Comparison of ENCODE assay signal across 12 cellular contexts in genomic region chr14:89507521-89507920, GRCh38.
DNase-seq lines count a peak whose midpoint lies in the region; ATAC-seq and TF ChIP-seq lines count a peak whose summit lies in the region.
"Had no signal": no experiment of that assay in that cellular context is flagged by ENCODE, and none has a peak within 500 bp of the region (broad histone marks: within the 10 kb centered on the region; RNA-seq: fewer than 3 reads in every experiment).

No MANE protein-coding gene starts in this region.

- intact Hi-C loops in A673 (cut with micrococcal nuclease; ENCODE audit: unreplicated experiment) = no loop called here

- H3K36me3 Mint-ChIP-seq in activated CD8-positive, alpha-beta memory T cell treated with anti-CD3 and anti-CD28 coated beads, Interleukin-2, amount 10 ng/mL, durations not matched to agents 7 days and 5 days = peaks cover 17% of the 10 kb centered on the region

- no peaks in the 10 kb centered on the region for H3K36me3 ChIP-seq in A673 (ENCODE audit: insufficient read depth, low read length, poor library complexity, severe bottlenecking)
- H3K36me3 ChIP-seq in BE2C = no peaks in the 10 kb centered on the region

- H3K4me3 Mint-ChIP-seq in activated CD8-positive, alpha-beta memory T cell treated with anti-CD3 and anti-CD28 coated beads, Interleukin-2, amount 10 ng/mL, durations not matched to agents 7 days and 5 days = no peak overlapping the region
- H3K4me3 Mint-ChIP-seq in stimulated activated naive CD8-positive, alpha-beta T cell treated with anti-CD3 and anti-CD28 coated beads, Interleukin-15, amount 100 ng/mL, for 72 hours = peak overlapping the region; percentile 21 to 39
- H3K4me3 Mint-ChIP-seq: CD14-positive monocyte had no signal

- H3K27ac Mint-ChIP-seq in activated CD8-positive, alpha-beta memory T cell treated with anti-CD3 and anti-CD28 coated beads, Interleukin-2, amount 10 ng/mL, durations not matched to agents 7 days and 5 days = peak overlapping the region; percentile 69
- H3K27ac Mint-ChIP-seq in stimulated activated naive CD8-positive, alpha-beta T cell treated with anti-CD3 and anti-CD28 coated beads, Interleukin-15, amount 100 ng/mL, for 72 hours = no peak overlapping the region

- H3K9me3 Mint-ChIP-seq in activated CD8-positive, alpha-beta memory T cell treated with anti-CD3 and anti-CD28 coated beads, Interleukin-2, amount 10 ng/mL, durations not matched to agents 7 days and 5 days (ENCODE audit: low read depth) = no peaks in the 10 kb centered on the region
- H3K9me3 Mint-ChIP-seq in stimulated activated naive CD8-positive, alpha-beta T cell treated with anti-CD3 and anti-CD28 coated beads, Interleukin-15, amount 100 ng/mL, for 72 hours = peaks cover 7 to 9% of the 10 kb centered on the region in 2 donors

- peaks cover 81% of the 10 kb centered on the region for H3K4me1 Mint-ChIP-seq in activated CD8-positive, alpha-beta memory T cell treated with anti-CD3 and anti-CD28 coated beads, Interleukin-2, amount 10 ng/mL, durations not matched to agents 7 days and 5 days
- peaks cover 85% of the 10 kb centered on the region for H3K4me1 Mint-ChIP-seq in stimulated activated naive CD8-positive, alpha-beta T cell treated with anti-CD3 and anti-CD28 coated beads, Interleukin-15, amount 100 ng/mL, for 72 hours

- DNase-seq in activated CD8-positive, alpha-beta memory T cell treated with anti-CD3 and anti-CD28 coated beads, Interleukin-2, amount 10 ng/mL, durations not matched to agents 7 days and 5 days = no peak
- no peak for DNase-seq in activated CD8-positive, alpha-beta memory T cell treated with anti-CD3 and anti-CD28 coated beads, Interleukin-2, amount 50 U/mL, for 48 hours
- DNase-seq in M059J (ENCODE audit: low read depth) (peak; percentile 89), epithelial cell of proximal tubule (ENCODE audit: low read depth) (peak; percentile 93), A673 (ENCODE audit: low spot score) (no peak), NCI-H146 treated with DMSO at 0.1 percent for 48 hours (lab: John Stamatoyannopoulos, UW; ENCODE audit: unreplicated experiment) (no peak), BE2C (no peak)
- DNase-seq in stimulated activated naive CD8-positive, alpha-beta T cell treated with anti-CD3 and anti-CD28 coated beads, Interleukin-15, amount 100 ng/mL, for 72 hours = peak in 1 of 2 donors; percentile 28
- DNase-seq: activated CD8-positive, alpha-beta memory T cell treated with anti-CD3 and anti-CD28 coated beads for 24 hours; NCI-H2171; stimulated activated CD4-positive, alpha-beta T cell treated with anti-CD3 and anti-CD28 coated beads, Interleukin-12 subunit alpha, Interleukin-12 subunit beta, amount 100 ng/mL, for 4 hours had no signal

- H3K9me3 ChIP-seq in A673 (ENCODE audit: low read depth, low read length, poor library complexity, severe bottlenecking) (no peaks in the 10 kb centered on the region), BE2C (no peaks in the 10 kb centered on the region)

- no peak overlapping the region for H3K27ac ChIP-seq in A673 (ENCODE audit: low read depth, low read length, poor library complexity, severe bottlenecking)

- TF ChIP-seq CTCF in epithelial cell of proximal tubule (conservative IDR thresholded peaks at IDR 0.05; ENCODE audit: low read depth, low read length) = no peak
- TF ChIP-seq CTCF in A673 (conservative IDR thresholded peaks at IDR 0.05; ENCODE audit: low read depth, low read length) = no peak
- TF ChIP-seq CTCF in BE2C (IDR thresholded peaks at IDR 0.05; ENCODE audit: low read depth, low read length) = no peak

- peak; percentile 51 for ATAC-seq in activated CD8-positive, alpha-beta memory T cell treated with anti-CD3 and anti-CD28 coated beads, Interleukin-2, amount 10 ng/mL, durations not matched to agents 7 days and 5 days
- peak; percentile 83 for ATAC-seq in stimulated activated naive CD8-positive, alpha-beta T cell treated with anti-CD3 and anti-CD28 coated beads, Interleukin-15, amount 100 ng/mL, for 72 hours

- H3K4me1 ChIP-seq in A673 (ENCODE audit: insufficient read depth, low read length, poor library complexity, severe bottlenecking) (no peaks in the 10 kb centered on the region), BE2C (no peaks in the 10 kb centered on the region)

- CTCF ChIA-PET in activated CD8-positive, alpha-beta memory T cell treated with anti-CD3 and anti-CD28 coated beads, Interleukin-2, amount 10 ng/mL, durations not matched to agents 7 days and 5 days (lab: Charles Lee) = interaction anchor here (1.0 kb wide), 1 partner anchor 244 kb away, joined by 3 read pairs; no protein-coding TSS in a partner anchor
- CTCF ChIA-PET in A673 (lab: Charles Lee) = no interaction called here

- BruUV-seq in A673 (replicated peaks; lab: Mats Ljungman, UMichigan) = no TSS peak

- H3K4me3 ChIP-seq in epithelial cell of proximal tubule (ENCODE audit: low read depth, low read length) = no peak overlapping the region
- no peak overlapping the region for H3K4me3 ChIP-seq in A673 (ENCODE audit: low read depth, low read length, poor library complexity, severe bottlenecking)
- H3K4me3 ChIP-seq in BE2C (ENCODE audit: low read depth, low read length) = no peak overlapping the region

- no peaks in the 10 kb centered on the region for H3K27me3 Mint-ChIP-seq in activated CD8-positive, alpha-beta memory T cell treated with anti-CD3 and anti-CD28 coated beads, Interleukin-2, amount 10 ng/mL, durations not matched to agents 7 days and 5 days
- H3K27me3 Mint-ChIP-seq in stimulated activated naive CD8-positive, alpha-beta T cell treated with anti-CD3 and anti-CD28 coated beads, Interleukin-15, amount 100 ng/mL, for 72 hours = no peaks in the 10 kb centered on the region

- no peaks in the 10 kb centered on the region for H3K27me3 ChIP-seq in A673 (replicated peaks; ENCODE audit: insufficient read depth, low read depth, low read length, poor library complexity)
- H3K27me3 ChIP-seq in BE2C = no peaks in the 10 kb centered on the region

- POLR2A ChIA-PET in A673 (lab: Charles Lee; ENCODE audit: low non-redundant PET) = no interaction called here

Comparison
In these comparisons a context has a peak if more than half of its experiments do, and no peak if none do; other contexts are left out.
1. DNase-seq: peak in M059J (single experiment) and epithelial cell of proximal tubule (single experiment); none in activated CD8-positive, alpha-beta memory T cell treated with anti-CD3 and anti-CD28 coated beads, Interleukin-2, amount 10 ng/mL, durations not matched to agents 7 days and 5 days (single experiment), activated CD8-positive, alpha-beta memory T cell treated with anti-CD3 and anti-CD28 coated beads, Interleukin-2, amount 50 U/mL, for 48 hours (single experiment), A673 (single experiment), NCI-H146 treated with DMSO at 0.1 percent for 48 hours (single experiment) and BE2C (single experiment).